ENCODE assay signal across 2 cellular contexts in the genomic region with DNA sequence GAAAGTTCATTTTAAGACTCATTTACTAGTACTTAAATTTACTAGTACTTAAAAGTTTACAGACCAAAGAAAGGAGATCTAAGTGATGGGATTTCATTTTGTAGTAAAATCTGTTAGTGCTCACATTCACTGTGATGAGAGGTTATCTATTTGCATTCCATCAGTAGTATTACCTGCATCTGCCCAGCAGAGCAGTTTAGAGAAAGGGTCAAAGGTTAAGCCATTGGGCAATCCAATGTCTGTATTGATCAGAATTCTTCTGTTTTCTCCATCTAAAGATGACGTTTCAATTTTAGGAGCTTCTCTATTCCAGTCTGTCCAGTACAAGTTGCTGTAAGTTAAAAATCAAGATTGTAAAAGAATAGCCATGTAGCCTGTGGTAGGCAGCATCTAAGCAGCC.
TF ChIP-seq lines count a peak whose summit lies in the region.

No MANE protein-coding gene starts in this region.

TF ChIP-seq in GM23338, 12 proteins besides CTCF, POLR2A, EP300 and RAD21 (continued from another document):
- no peak for TF ChIP-seq ZNF462 (CRISPR knock-in tag; IDR thresholded peaks at IDR 0.05)

TF ChIP-seq in HepG2, 621 proteins besides CTCF, POLR2A, EP300 and RAD21 (continued from another document):
- TF ChIP-seq REST (IDR thresholded peaks at IDR 0.05; ENCODE audit: borderline replicate concordance in 1 of 2, low read depth in 1 of 2, low read length in 2 of 2) (no peak), ZNF260 (CRISPR knock-in tag; IDR thresholded peaks at IDR 0.05; ENCODE audit: borderline replicate concordance, low read depth) (no peak), IKZF4 (CRISPR knock-in tag; IDR thresholded peaks at IDR 0.05; ENCODE audit: borderline replicate concordance, low read depth, not compliant biosample characterization) (no peak), ZNF781 (CRISPR knock-in tag; IDR thresholded peaks at IDR 0.05; ENCODE audit: borderline replicate concordance, not compliant biosample characterization) (no peak)
TF ChIP-seq in HepG2: peak in this region for 8.
